7 cellular contexts compared by ENCODE assay signal in genomic region chr20:37564388-37565133, GRCh38. TPM values are rescaled to one million over a fixed set of nuclear protein-coding genes. Genes with fewer than 3 reads are reported as not detected.
DNase-seq lines count a peak whose midpoint lies in the region; ATAC-seq and TF ChIP-seq lines count a peak whose summit lies in the region.

No MANE protein-coding gene starts in this region.

- TF ChIP-seq POLR2A in NB4 (IDR thresholded peaks at IDR 0.05; ENCODE audit: extremely low read depth, insufficient read length), result no peak

- POLR2A ChIA-PET in GM10248 (lab: Yijun Ruan, JAX), result no interaction called here

- peaks cover 44% of the 10 kb centered on the region for H3K4me1 Mint-ChIP-seq in mesothelial cell of epicardium

- intact Hi-C loops in dorsolateral prefrontal cortex (cut with DNase I), result loop anchor here in 1 of 2 donors (2.0 to 10.0 kb wide), 3 partner anchors 340 to 658 kb away; partner anchors contain the start of gene VSTM2L

- no peaks in the 10 kb centered on the region for H3K27me3 ChIP-seq in WERI-Rb-1 (ENCODE audit: insufficient read depth, low read depth, severe bottlenecking)
- peaks cover 0 to 32% (median 6%) of the 10 kb centered on the region in 45 donors for H3K27me3 ChIP-seq in dorsolateral prefrontal cortex

- DNase-seq in GM10248 (ENCODE audit: extremely low spot score) (peak; percentile 83), NB4 (ENCODE audit: low read depth) (peak; percentile 51), WERI-Rb-1 (peak; percentile 69), dorsolateral prefrontal cortex (peak in 6 of 10 donors; percentile 20 to 79 (median 42)), mesothelial cell of epicardium (ENCODE audit: low spot score in 2 of 2, unreplicated experiment in 2 of 2) (peak; percentile 61 to 86), amniotic stem cell (lab: John Stamatoyannopoulos, UW) (no peak)
- DNase-seq in stimulated activated naive CD8-positive, alpha-beta T cell treated with anti-CD3 and anti-CD28 coated beads, Interleukin-15, Interleukin-2, amounts not matched to agents 100 U/mL and 50 U/mL, for 24 hours, result peak; percentile 61

- peaks cover 6% of the 10 kb centered on the region for H3K27me3 Mint-ChIP-seq in mesothelial cell of epicardium (ENCODE audit: low read depth)

- CTCF ChIA-PET in GM10248 (lab: Yijun Ruan, JAX), result interaction anchor here (0.6 to 5.6 kb wide), 43 partner anchors 9 to 844 kb away, joined by 3 to 54 read pairs (median 4); partner anchors contain the start of gene TGM2

- H3K36me3 Mint-ChIP-seq in mesothelial cell of epicardium, result no peaks in the 10 kb centered on the region

- H3K4me3 ChIP-seq in NB4 (ENCODE audit: low read depth, low read length) (no peak overlapping the region), WERI-Rb-1 (ENCODE audit: low read depth, low read length) (peak overlapping the region; percentile 6; the same call in 1 of the 2 replicates), dorsolateral prefrontal cortex (peak overlapping the region in 10 of 59 donors; percentile 4 to 40 (median 20))

- peak; percentile 96 for TF ChIP-seq CTCF in GM10248 (IDR thresholded peaks at IDR 0.05; ENCODE audit: control extremely low read depth, extremely low read depth, low read depth, missing control alignments)
- TF ChIP-seq CTCF in NB4 (IDR thresholded peaks at IDR 0.05; ENCODE audit: low read depth, low read length), result peak; percentile 90
- peak; percentile 93 for TF ChIP-seq CTCF in WERI-Rb-1 (IDR thresholded peaks at IDR 0.05; ENCODE audit: low read depth, low read length)
- peak; percentile 65 to 92 (median 84) for TF ChIP-seq CTCF in dorsolateral prefrontal cortex (IDR thresholded peaks at IDR 0.05 in 54 of 56, conservative IDR thresholded peaks at IDR 0.05 in 2 of 56; ENCODE audit: low read depth in 1 of 56, partially characterized antibody in 56 of 56)
- peak; percentile 87 for TF ChIP-seq CTCF in mesothelial cell of epicardium (IDR thresholded peaks at IDR 0.05; ENCODE audit: unreplicated experiment)

- ATAC-seq in stimulated activated naive CD8-positive, alpha-beta T cell treated with anti-CD3 and anti-CD28 coated beads, Interleukin-15, Interleukin-2, amounts not matched to agents 100 U/mL and 50 U/mL, for 24 hours, result peak; percentile 75

- H3K36me3 ChIP-seq in WERI-Rb-1, result no peaks in the 10 kb centered on the region

- H3K4me3 Mint-ChIP-seq in mesothelial cell of epicardium, result no peak overlapping the region

- H3K9me3 Mint-ChIP-seq in mesothelial cell of epicardium, result no peaks in the 10 kb centered on the region

- no peak overlapping the region for H3K27ac Mint-ChIP-seq in mesothelial cell of epicardium

- H3K9me3 ChIP-seq in WERI-Rb-1 (ENCODE audit: severe bottlenecking), result no peaks in the 10 kb centered on the region

- peak overlapping the region; percentile 28 for H3K27ac ChIP-seq in WERI-Rb-1
- H3K27ac ChIP-seq in dorsolateral prefrontal cortex, result no peak overlapping the region

RNA-seq across cellular contexts. Expression of gene BLCAP, which starts 36.9 kb away (rescaled TPM):
- total RNA-seq in dorsolateral prefrontal cortex (100 to 1,000 TPM in 118 of 120 experiments, 10 to 100 TPM in 2; 82.4 to 206 (median 151) TPM), mesothelial cell of epicardium (71.7 to 76.2 TPM (median 72.7 TPM) in 3 replicates)

RNA-seq across cellular contexts. Expression of gene NNAT, which starts 43.5 kb away (rescaled TPM):
- 100 to 1,000 TPM in 2 of 120 experiments, 10 to 100 TPM in 118; 15.0 to 105 (median 49.6) TPM for total RNA-seq in dorsolateral prefrontal cortex
- total RNA-seq in mesothelial cell of epicardium, result 18.5 to 19.4 TPM (median 19.3 TPM) in 3 replicates
